1 cellular context compared by ENCODE assay signal in genomic region chr11:85663080-85663729, GRCh38.
TF ChIP-seq lines count a peak whose summit lies in the region.

No MANE protein-coding gene starts in this region.

TF ChIP-seq in GM12878, 131 proteins besides CTCF, POLR2A, EP300 and RAD21:
- TF ChIP-seq KAT2A (conservative IDR thresholded peaks at IDR 0.05; ENCODE audit: control insufficient read depth, low read depth, low read length) (no peak), NFYA (IDR thresholded peaks at IDR 0.05; ENCODE audit: borderline replicate concordance, low read depth, low read length) (no peak), EZH2 (IDR thresholded peaks at IDR 0.05; ENCODE audit: borderline replicate concordance, control insufficient read depth, low read depth, low read length) (no peak)
